In the genomic region with DNA sequence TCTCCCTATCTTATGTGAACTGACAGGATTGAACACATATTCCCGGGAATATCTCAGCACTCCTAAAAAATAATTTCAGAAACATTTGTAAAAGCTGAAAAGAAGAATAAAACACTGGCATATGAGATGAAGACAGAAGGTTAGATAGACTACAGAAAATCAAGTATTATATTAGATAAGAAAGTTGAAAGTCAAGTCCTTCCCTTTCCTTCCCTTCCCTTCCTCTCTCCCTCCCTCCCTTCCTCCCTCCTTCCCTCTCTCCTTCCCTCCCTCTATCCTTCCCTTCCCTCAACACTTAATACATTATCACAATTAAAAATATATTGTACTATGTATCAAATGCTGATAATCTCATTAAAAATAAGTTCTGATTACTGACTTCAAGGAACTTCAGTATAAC, we compare ENCODE assay signal across 34 cellular contexts.
"Had no signal": no experiment of that assay in that cellular context is flagged by ENCODE, and none has a peak within 500 bp of the region (broad histone marks: within the 10 kb centered on the region; RNA-seq: fewer than 3 reads in every experiment).

No MANE protein-coding gene starts in this region.

- H3K9me3 ChIP-seq: MG63 had no signal

- H3K36me3 ChIP-seq: MG63 had no signal

- H3K27me3 ChIP-seq: MG63 had no signal

- H3K27ac ChIP-seq: KMS-11 had no signal

- H3K4me2 ChIP-seq: KMS-11 had no signal

- H3K4me3 ChIP-seq: MG63 had no signal

- DNase-seq: Karpas-422, Kasumi-1, MG63, MM.1S, MV-4-11, NCI-H1048, NCI-H1092, NCI-H1092 treated with DMSO at 0.1 percent for 48 hours, NCI-H1105, NCI-H1105 treated with DMSO at 0.1 percent for 48 hours, NCI-H1417, NCI-H1417 treated with DMSO at 0.1 percent for 48 hours, NCI-H1436, NCI-H1436 treated with DMSO at 0.1 percent for 48 hours, NCI-H146, NCI-H1694, NCI-H1694 treated with DMSO at 0.1 percent for 48 hours, NCI-H187, NCI-H187 treated with DMSO at 0.1 percent for 48 hours, NCI-H1930, NCI-H2029, NCI-H2029 treated with DMSO at 0.1 percent for 48 hours, NCI-H2081, NCI-H2081 treated with DMSO at 0.1 percent for 48 hours, NCI-H2107, NCI-H2171, NCI-H2171 treated with DMSO at 0.1 percent for 48 hours, NCI-H2227 treated with DMSO at 0.1 percent for 48 hours, NCI-H226, NCI-H345, NCI-H446, NCI-H446 treated with DMSO at 0.1 percent for 48 hours, NCI-H510A had no signal

- H3K9ac ChIP-seq: KMS-11 had no signal
